ENCODE assay signal across 1 cellular context in the genomic region with DNA sequence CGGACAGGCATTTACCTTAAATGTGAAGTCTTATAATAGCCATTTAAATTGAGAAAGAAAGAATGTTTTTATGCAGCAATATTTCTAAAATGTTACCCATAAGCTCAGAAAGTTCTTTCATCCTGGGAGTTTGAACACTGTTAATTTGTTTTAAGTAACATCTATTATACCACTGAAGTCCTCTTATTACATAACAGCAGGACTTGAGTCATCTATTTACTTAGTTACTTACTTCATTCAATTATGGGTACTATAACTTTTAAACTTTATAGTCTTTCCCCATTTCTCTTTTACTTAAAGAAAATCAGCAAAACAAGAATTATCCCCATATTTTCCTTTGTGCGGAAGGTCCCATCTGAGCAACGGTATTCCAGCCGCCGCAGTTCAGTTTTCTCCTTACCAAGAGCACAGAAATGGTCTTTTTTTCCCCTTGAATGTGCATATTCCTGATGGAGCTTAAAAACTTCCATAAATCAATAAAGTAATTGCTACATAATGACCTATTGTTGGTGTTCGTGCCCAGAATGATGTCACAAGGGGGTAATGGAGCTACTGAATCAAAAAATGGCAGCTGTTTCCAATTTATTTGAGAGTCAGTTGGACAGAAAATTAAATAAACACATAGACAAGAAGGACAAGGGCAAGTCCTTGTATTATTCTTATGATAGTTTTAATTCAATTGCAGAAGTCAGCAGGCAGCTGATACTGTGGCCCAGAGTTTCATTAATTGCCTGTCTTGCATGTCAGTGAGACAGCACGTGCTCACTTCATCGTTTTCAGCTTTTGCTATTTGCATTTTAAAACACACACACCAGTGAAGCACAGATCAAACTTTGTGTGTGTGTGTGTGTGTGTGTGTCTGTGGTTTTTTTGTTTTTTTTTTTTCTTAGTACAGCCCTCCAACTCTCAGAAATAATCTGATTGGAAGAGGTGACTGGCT.
TF ChIP-seq lines count a peak whose summit lies in the region.

No MANE protein-coding gene starts in this region.

TF ChIP-seq in HEK293, 187 proteins besides CTCF, POLR2A, EP300 and RAD21 (continued from another document and continues in another):
- TF ChIP-seq, protein P1, sequence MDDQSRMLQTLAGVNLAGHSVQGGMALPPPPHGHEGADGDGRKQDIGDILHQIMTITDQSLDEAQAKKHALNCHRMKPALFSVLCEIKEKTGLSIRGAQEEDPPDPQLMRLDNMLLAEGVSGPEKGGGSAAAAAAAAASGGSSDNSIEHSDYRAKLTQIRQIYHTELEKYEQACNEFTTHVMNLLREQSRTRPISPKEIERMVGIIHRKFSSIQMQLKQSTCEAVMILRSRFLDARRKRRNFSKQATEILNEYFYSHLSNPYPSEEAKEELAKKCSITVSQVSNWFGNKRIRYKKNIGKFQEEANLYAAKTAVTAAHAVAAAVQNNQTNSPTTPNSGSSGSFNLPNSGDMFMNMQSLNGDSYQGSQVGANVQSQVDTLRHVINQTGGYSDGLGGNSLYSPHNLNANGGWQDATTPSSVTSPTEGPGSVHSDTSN (CRISPR knock-in tag; IDR thresholded peaks at IDR 0.05), result no peak
- no peak for TF ChIP-seq ZNF529 (tag by site-specific recombination; IDR thresholded peaks at IDR 0.05; ENCODE audit: insufficient replicate concordance)
- TF ChIP-seq ZNF366 (tag by site-specific recombination; conservative IDR thresholded peaks at IDR 0.05), result peak; percentile 83
- TF ChIP-seq PRDM1 (tag by site-specific recombination; IDR thresholded peaks at IDR 0.05), result no peak
- no peak for TF ChIP-seq SETDB1 (IDR thresholded peaks at IDR 0.05; ENCODE audit: insufficient read length, low read length)
- TF ChIP-seq ZNF221 (tag by site-specific recombination; IDR thresholded peaks at IDR 0.05; ENCODE audit: borderline replicate concordance), result no peak
- TF ChIP-seq ZNF626 (tag by site-specific recombination; IDR thresholded peaks at IDR 0.05), result no peak
- TF ChIP-seq ZBTB21 (tag by site-specific recombination; IDR thresholded peaks at IDR 0.05), result no peak; the same call in 1 of the 2 replicates
- TF ChIP-seq IKZF3 (tag by site-specific recombination; IDR thresholded peaks at IDR 0.05), result peak; percentile 89
- TF ChIP-seq OVOL3 (tag by site-specific recombination; IDR thresholded peaks at IDR 0.05), result no peak
- TF ChIP-seq ZFHX2 (tag by site-specific recombination; conservative IDR thresholded peaks at IDR 0.05), result no peak
- no peak for TF ChIP-seq HOXC10 (CRISPR knock-in tag; IDR thresholded peaks at IDR 0.05)
- TF ChIP-seq ZBTB1 (tag by site-specific recombination; IDR thresholded peaks at IDR 0.05), result no peak
- TF ChIP-seq ZNF777 (tag by site-specific recombination; IDR thresholded peaks at IDR 0.05; ENCODE audit: borderline replicate concordance), result no peak
- TF ChIP-seq ZNF658 (tag by site-specific recombination; IDR thresholded peaks at IDR 0.05), result no peak
- no peak for TF ChIP-seq KLF9 (tag by site-specific recombination; IDR thresholded peaks at IDR 0.05; ENCODE audit: low read depth)
- TF ChIP-seq ZNF248 (tag by site-specific recombination; IDR thresholded peaks at IDR 0.05), result no peak
- TF ChIP-seq, protein P2, sequence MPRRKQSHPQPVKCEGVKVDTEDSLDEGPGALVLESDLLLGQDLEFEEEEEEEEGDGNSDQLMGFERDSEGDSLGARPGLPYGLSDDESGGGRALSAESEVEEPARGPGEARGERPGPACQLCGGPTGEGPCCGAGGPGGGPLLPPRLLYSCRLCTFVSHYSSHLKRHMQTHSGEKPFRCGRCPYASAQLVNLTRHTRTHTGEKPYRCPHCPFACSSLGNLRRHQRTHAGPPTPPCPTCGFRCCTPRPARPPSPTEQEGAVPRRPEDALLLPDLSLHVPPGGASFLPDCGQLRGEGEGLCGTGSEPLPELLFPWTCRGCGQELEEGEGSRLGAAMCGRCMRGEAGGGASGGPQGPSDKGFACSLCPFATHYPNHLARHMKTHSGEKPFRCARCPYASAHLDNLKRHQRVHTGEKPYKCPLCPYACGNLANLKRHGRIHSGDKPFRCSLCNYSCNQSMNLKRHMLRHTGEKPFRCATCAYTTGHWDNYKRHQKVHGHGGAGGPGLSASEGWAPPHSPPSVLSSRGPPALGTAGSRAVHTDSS (tag by site-specific recombination; IDR thresholded peaks at IDR 0.05), result 0 out of 2 replicates have a peak, but pooled peaks have one; percentile 23
- no peak for TF ChIP-seq SCRT1 (tag by site-specific recombination; IDR thresholded peaks at IDR 0.05; ENCODE audit: borderline replicate concordance)
- no peak for TF ChIP-seq RBAK (tag by site-specific recombination; IDR thresholded peaks at IDR 0.05)
- peak; percentile 69 for TF ChIP-seq WT1 (tag by site-specific recombination; IDR thresholded peaks at IDR 0.05)
- TF ChIP-seq, protein P3, sequence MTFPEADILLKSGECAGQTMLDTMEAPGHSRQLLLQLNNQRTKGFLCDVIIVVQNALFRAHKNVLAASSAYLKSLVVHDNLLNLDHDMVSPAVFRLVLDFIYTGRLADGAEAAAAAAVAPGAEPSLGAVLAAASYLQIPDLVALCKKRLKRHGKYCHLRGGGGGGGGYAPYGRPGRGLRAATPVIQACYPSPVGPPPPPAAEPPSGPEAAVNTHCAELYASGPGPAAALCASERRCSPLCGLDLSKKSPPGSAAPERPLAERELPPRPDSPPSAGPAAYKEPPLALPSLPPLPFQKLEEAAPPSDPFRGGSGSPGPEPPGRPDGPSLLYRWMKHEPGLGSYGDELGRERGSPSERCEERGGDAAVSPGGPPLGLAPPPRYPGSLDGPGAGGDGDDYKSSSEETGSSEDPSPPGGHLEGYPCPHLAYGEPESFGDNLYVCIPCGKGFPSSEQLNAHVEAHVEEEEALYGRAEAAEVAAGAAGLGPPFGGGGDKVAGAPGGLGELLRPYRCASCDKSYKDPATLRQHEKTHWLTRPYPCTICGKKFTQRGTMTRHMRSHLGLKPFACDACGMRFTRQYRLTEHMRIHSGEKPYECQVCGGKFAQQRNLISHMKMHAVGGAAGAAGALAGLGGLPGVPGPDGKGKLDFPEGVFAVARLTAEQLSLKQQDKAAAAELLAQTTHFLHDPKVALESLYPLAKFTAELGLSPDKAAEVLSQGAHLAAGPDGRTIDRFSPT (tag by site-specific recombination; IDR thresholded peaks at IDR 0.05), result no peak
- TF ChIP-seq ZSCAN23 (tag by site-specific recombination; IDR thresholded peaks at IDR 0.05), result no peak
- TF ChIP-seq, protein P4, sequence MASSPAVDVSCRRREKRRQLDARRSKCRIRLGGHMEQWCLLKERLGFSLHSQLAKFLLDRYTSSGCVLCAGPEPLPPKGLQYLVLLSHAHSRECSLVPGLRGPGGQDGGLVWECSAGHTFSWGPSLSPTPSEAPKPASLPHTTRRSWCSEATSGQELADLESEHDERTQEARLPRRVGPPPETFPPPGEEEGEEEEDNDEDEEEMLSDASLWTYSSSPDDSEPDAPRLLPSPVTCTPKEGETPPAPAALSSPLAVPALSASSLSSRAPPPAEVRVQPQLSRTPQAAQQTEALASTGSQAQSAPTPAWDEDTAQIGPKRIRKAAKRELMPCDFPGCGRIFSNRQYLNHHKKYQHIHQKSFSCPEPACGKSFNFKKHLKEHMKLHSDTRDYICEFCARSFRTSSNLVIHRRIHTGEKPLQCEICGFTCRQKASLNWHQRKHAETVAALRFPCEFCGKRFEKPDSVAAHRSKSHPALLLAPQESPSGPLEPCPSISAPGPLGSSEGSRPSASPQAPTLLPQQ (tag by site-specific recombination; IDR thresholded peaks at IDR 0.05), result no peak
- TF ChIP-seq, protein P5, sequence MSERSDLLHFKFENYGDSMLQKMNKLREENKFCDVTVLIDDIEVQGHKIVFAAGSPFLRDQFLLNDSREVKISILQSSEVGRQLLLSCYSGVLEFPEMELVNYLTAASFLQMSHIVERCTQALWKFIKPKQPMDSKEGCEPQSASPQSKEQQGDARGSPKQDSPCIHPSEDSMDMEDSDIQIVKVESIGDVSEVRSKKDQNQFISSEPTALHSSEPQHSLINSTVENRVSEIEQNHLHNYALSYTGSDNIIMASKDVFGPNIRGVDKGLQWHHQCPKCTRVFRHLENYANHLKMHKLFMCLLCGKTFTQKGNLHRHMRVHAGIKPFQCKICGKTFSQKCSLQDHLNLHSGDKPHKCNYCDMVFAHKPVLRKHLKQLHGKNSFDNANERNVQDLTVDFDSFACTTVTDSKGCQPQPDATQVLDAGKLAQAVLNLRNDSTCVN (tag by site-specific recombination; optimal IDR thresholded peaks at IDR 0.05), result no peak
- TF ChIP-seq, protein P6, sequence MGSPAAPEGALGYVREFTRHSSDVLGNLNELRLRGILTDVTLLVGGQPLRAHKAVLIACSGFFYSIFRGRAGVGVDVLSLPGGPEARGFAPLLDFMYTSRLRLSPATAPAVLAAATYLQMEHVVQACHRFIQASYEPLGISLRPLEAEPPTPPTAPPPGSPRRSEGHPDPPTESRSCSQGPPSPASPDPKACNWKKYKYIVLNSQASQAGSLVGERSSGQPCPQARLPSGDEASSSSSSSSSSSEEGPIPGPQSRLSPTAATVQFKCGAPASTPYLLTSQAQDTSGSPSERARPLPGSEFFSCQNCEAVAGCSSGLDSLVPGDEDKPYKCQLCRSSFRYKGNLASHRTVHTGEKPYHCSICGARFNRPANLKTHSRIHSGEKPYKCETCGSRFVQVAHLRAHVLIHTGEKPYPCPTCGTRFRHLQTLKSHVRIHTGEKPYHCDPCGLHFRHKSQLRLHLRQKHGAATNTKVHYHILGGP (tag by site-specific recombination; IDR thresholded peaks at IDR 0.05), result no peak
- no peak for TF ChIP-seq ZIC2 (tag by site-specific recombination; IDR thresholded peaks at IDR 0.05)
- TF ChIP-seq ZNF623 (tag by site-specific recombination; IDR thresholded peaks at IDR 0.05), result no peak
- no peak for TF ChIP-seq ZNF561 (tag by site-specific recombination; IDR thresholded peaks at IDR 0.05; ENCODE audit: borderline replicate concordance)
- TF ChIP-seq ZNF843 (tag by site-specific recombination; IDR thresholded peaks at IDR 0.05), result peak; percentile 73
- TF ChIP-seq ZNF433 (tag by site-specific recombination; IDR thresholded peaks at IDR 0.05; ENCODE audit: low read depth), result no peak
- no peak for TF ChIP-seq ZNF768 (tag by site-specific recombination; IDR thresholded peaks at IDR 0.05)
- TF ChIP-seq, protein P7, sequence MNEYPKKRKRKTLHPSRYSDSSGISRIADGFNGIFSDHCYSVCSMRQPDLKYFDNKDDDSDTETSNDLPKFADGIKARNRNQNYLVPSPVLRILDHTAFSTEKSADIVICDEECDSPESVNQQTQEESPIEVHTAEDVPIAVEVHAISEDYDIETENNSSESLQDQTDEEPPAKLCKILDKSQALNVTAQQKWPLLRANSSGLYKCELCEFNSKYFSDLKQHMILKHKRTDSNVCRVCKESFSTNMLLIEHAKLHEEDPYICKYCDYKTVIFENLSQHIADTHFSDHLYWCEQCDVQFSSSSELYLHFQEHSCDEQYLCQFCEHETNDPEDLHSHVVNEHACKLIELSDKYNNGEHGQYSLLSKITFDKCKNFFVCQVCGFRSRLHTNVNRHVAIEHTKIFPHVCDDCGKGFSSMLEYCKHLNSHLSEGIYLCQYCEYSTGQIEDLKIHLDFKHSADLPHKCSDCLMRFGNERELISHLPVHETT (tag by site-specific recombination; IDR thresholded peaks at IDR 0.05), result no peak
- TF ChIP-seq MYNN (tag by site-specific recombination; IDR thresholded peaks at IDR 0.05; ENCODE audit: borderline replicate concordance), result no peak
- no peak for TF ChIP-seq SP7 (tag by site-specific recombination; IDR thresholded peaks at IDR 0.05)
- TF ChIP-seq ZNF621 (tag by site-specific recombination; IDR thresholded peaks at IDR 0.05), result no peak
- TF ChIP-seq ZBTB17 (tag by site-specific recombination; IDR thresholded peaks at IDR 0.05), result no peak
- TF ChIP-seq ZNF510 (tag by site-specific recombination; IDR thresholded peaks at IDR 0.05; ENCODE audit: insufficient replicate concordance), result peak; percentile 14
- TF ChIP-seq, protein P8, sequence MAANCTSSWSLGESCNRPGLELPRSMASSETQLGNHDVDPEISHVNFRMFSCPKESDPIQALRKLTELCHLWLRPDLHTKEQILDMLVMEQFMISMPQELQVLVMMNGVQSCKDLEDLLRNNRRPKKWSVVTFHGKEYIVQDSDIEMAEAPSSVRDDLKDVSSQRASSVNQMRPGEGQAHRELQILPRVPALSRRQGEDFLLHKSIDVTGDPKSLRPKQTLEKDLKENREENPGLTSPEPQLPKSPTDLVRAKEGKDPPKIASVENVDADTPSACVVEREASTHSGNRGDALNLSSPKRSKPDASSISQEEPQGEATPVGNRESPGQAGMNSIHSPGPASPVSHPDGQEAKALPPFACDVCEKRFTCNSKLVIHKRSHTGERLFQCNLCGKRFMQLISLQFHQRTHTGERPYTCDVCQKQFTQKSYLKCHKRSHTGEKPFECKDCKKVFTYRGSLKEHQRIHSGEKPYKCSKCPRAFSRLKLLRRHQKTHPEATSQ (tag by site-specific recombination; IDR thresholded peaks at IDR 0.05), result no peak
- TF ChIP-seq, protein P9, sequence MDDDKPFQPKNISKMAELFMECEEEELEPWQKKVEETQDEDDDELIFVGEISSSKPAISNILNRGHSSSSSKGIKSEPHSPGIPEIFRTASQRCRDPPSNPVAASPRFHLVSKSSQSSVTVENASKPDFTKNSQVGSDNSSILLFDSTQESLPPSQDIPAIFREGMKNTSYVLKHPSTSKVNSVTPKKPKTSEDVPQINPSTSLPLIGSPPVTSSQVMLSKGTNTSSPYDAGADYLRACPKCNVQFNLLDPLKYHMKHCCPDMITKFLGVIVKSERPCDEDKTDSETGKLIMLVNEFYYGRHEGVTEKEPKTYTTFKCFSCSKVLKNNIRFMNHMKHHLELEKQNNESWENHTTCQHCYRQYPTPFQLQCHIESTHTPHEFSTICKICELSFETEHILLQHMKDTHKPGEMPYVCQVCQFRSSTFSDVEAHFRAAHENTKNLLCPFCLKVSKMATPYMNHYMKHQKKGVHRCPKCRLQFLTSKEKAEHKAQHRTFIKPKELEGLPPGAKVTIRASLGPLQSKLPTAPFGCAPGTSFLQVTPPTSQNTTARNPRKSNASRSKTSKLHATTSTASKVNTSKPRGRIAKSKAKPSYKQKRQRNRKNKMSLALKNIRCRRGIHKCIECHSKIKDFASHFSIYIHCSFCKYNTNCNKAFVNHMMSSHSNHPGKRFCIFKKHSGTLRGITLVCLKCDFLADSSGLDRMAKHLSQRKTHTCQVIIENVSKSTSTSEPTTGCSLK (tag by site-specific recombination; IDR thresholded peaks at IDR 0.05), result no peak
- TF ChIP-seq GLI4 (tag by site-specific recombination; IDR thresholded peaks at IDR 0.05), result no peak
- TF ChIP-seq ZNF239 (tag by site-specific recombination; IDR thresholded peaks at IDR 0.05), result no peak
- no peak for TF ChIP-seq ZNF311 (tag by site-specific recombination; IDR thresholded peaks at IDR 0.05; ENCODE audit: borderline replicate concordance)
- no peak for TF ChIP-seq ZNF585B (tag by site-specific recombination; IDR thresholded peaks at IDR 0.05)
- TF ChIP-seq ZNF133 (tag by site-specific recombination; IDR thresholded peaks at IDR 0.05), result no peak
- TF ChIP-seq FEZF1 (tag by site-specific recombination; IDR thresholded peaks at IDR 0.05), result peak; percentile 94
- TF ChIP-seq ZNF391 (tag by site-specific recombination; IDR thresholded peaks at IDR 0.05; ENCODE audit: borderline replicate concordance, low read depth), result no peak
- TF ChIP-seq ZBTB48 (tag by site-specific recombination; IDR thresholded peaks at IDR 0.05), result no peak
